8 cellular contexts compared by ENCODE assay signal in the genomic region with DNA sequence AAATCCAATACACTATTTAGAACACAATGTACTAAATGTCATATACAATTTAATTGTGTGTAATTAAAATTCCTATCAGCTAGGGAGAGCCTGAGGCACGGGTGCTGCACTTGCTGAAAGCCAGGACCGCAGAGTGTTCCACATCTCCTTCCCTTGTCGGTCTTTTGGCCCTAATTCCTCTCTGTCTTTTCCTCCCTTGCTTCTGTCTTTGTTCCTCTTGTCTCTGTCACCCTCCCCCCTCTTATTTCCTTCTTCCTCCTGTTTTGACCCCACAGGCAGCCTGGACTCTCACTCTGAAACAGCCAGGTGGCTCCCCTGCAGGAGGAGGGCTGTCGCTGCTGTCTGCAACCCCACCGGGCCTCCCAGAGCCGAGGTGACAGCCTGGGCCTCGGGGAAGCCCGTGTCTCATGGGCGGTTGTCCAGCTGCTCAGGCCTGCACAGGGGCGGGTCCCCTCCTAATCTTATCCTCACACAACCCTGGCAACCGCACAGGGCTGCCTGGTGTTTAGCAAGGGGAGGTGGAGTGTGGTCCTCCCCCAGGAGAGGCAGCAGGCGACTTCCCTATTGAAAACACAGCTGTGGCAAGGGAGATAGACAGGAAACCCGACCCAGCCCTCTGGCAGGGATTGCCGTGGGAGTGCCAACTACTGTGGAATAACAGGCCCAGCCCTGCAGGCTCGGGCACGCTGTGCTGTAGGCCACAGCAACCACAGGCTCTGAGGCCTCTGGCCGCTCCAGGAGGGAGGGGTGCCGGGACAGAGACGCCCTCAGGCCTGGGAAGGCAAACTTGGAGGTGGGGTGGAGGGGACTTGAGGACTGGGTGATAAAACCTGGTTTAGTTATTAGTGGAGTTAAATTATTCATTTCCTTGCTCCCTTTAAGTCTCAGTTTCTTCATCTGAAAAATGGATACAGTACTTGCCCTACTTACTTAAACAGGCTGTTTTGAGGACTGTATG.
A peak's percentile ranks its signal among the peaks of the same experiment; 100 is the strongest.
DNase-seq lines count a peak whose midpoint lies in the region; ATAC-seq and TF ChIP-seq lines count a peak whose summit lies in the region.

No MANE protein-coding gene starts in this region.

- no peaks in the 10 kb centered on the region; the same call in none of the 2 replicates for H3K27me3 Mint-ChIP-seq in HFFc6 (ENCODE audit: insufficient read depth)
- H3K27me3 Mint-ChIP-seq in stimulated activated naive B cell treated with anti-CD40 and anti-IgM and Interleukin-4, amounts not matched to agents 10 μg/mL and 1 μg/mL and 100 μg/mL, for 72 hours: peaks cover 0 to 6% of the 10 kb centered on the region in 2 donors

- in situ Hi-C loops in ACHN (cut with HindIII; ENCODE audit: low pct_ligation_motif_present, low pct_unique_long_range_greater_than_20kb, low sequenced_read_pairs): no loop called here

- peaks cover 41% of the 10 kb centered on the region for H3K4me1 ChIP-seq in RWPE2 (ENCODE audit: insufficient read depth, poor library complexity, severe bottlenecking)

- H3K9me3 Mint-ChIP-seq in HFFc6: no peaks in the 10 kb centered on the region
- no peaks in the 10 kb centered on the region for H3K9me3 Mint-ChIP-seq in stimulated activated naive B cell treated with anti-CD40 and anti-IgM and Interleukin-4, amounts not matched to agents 10 μg/mL and 1 μg/mL and 100 μg/mL, for 72 hours

- no peak overlapping the region for H3K4me3 ChIP-seq in MG63
- H3K4me3 ChIP-seq in RWPE2 (ENCODE audit: severe bottlenecking): no peak overlapping the region
- peak overlapping the region; percentile 16 for H3K4me3 ChIP-seq in coronary artery

- TF ChIP-seq CTCF in GM12874 (IDR thresholded peaks at IDR 0.05; ENCODE audit: insufficient read depth, low read depth, low read length): peak; percentile 37; the same call in 1 of the 2 replicates
- TF ChIP-seq CTCF in HFFc6 (IDR thresholded peaks at IDR 0.05): peak; percentile 44
- TF ChIP-seq CTCF in RWPE2 (IDR thresholded peaks at IDR 0.05; ENCODE audit: poor library complexity, severe bottlenecking): no peak
- TF ChIP-seq CTCF in coronary artery (IDR thresholded peaks at IDR 0.05): no peak

- H3K27ac Mint-ChIP-seq in HFFc6: peak overlapping the region; percentile 83
- H3K27ac Mint-ChIP-seq in stimulated activated naive B cell treated with anti-CD40 and anti-IgM and Interleukin-4, amounts not matched to agents 10 μg/mL and 1 μg/mL and 100 μg/mL, for 72 hours: peak overlapping the region; percentile 21

- H3K36me3 Mint-ChIP-seq in HFFc6 (ENCODE audit: low read depth): no peaks in the 10 kb centered on the region
- H3K36me3 Mint-ChIP-seq in stimulated activated naive B cell treated with anti-CD40 and anti-IgM and Interleukin-4, amounts not matched to agents 10 μg/mL and 1 μg/mL and 100 μg/mL, for 72 hours: peaks cover 4 to 7% of the 10 kb centered on the region in 2 donors

- H3K27ac ChIP-seq in RWPE2 (ENCODE audit: poor library complexity, severe bottlenecking): peak overlapping the region; percentile 89
- H3K27ac ChIP-seq in coronary artery: peak overlapping the region; percentile 68 to 73

- H3K9me3 ChIP-seq in MG63: no peaks in the 10 kb centered on the region
- H3K9me3 ChIP-seq in RWPE2 (ENCODE audit: severe bottlenecking): no peaks in the 10 kb centered on the region

- H3K4me3 Mint-ChIP-seq in HFFc6: peak overlapping the region; percentile 71
- peak overlapping the region; percentile 60 to 65 for H3K4me3 Mint-ChIP-seq in stimulated activated naive B cell treated with anti-CD40 and anti-IgM and Interleukin-4, amounts not matched to agents 10 μg/mL and 1 μg/mL and 100 μg/mL, for 72 hours

- peaks cover 81% of the 10 kb centered on the region for H3K4me1 Mint-ChIP-seq in HFFc6 (ENCODE audit: low read depth)
- H3K4me1 Mint-ChIP-seq in stimulated activated naive B cell treated with anti-CD40 and anti-IgM and Interleukin-4, amounts not matched to agents 10 μg/mL and 1 μg/mL and 100 μg/mL, for 72 hours: peaks cover 30 to 41% of the 10 kb centered on the region in 2 donors

- ATAC-seq in RWPE2 (ENCODE audit: low read depth) (peak; percentile 93), left lobe of liver (peak; percentile 84)
- peak; percentile 92 to 94 for ATAC-seq in stimulated activated naive B cell treated with anti-CD40 and anti-IgM and Interleukin-4, amounts not matched to agents 10 μg/mL and 1 μg/mL and 100 μg/mL, for 72 hours (replicated peaks)

- no peaks in the 10 kb centered on the region for H3K27me3 ChIP-seq in MG63
- no peaks in the 10 kb centered on the region for H3K27me3 ChIP-seq in RWPE2 (ENCODE audit: insufficient read depth, poor library complexity, severe bottlenecking)

- DNase-seq in ACHN (peak; percentile 13), HFFc6 (peak; percentile 70), MG63 (peak; percentile 99), RWPE2 (ENCODE audit: low spot score) (peak; percentile 88), coronary artery (ENCODE audit: low spot score) (peak; percentile 92), left lobe of liver (ENCODE audit: low spot score) (peak; percentile 98)
- DNase-seq in stimulated activated naive B cell treated with anti-CD40 and anti-IgM and Interleukin-4, amounts not matched to agents 10 μg/mL and 1 μg/mL and 100 μg/mL, for 72 hours: peak; percentile 74

- H3K36me3 ChIP-seq in MG63 (no peaks in the 10 kb centered on the region), RWPE2 (ENCODE audit: low read depth) (no peaks in the 10 kb centered on the region)

Comparison
In these comparisons a context has a peak if more than half of its experiments do, and no peak if none do; other contexts are left out.
1. DNase-seq: peak in every context shown above with its lines; median percentile 99 in MG63; 98 in left lobe of liver; 92 in coronary artery; 88 in RWPE2; 74 in stimulated activated naive B cell treated with anti-CD40 and anti-IgM and Interleukin-4, amounts not matched to agents 10 μg/mL and 1 μg/mL and 100 μg/mL, for 72 hours; 70 in HFFc6; 13 in ACHN.
2. CTCF ChIP-seq: peak in GM12874 (single experiment) and HFFc6 (single experiment); none in RWPE2 (single experiment) and coronary artery (single experiment).
3. Peak in every context shown above with its lines, with median percentiles within 50 percentile points of each other: ATAC-seq.